In the genomic region with DNA sequence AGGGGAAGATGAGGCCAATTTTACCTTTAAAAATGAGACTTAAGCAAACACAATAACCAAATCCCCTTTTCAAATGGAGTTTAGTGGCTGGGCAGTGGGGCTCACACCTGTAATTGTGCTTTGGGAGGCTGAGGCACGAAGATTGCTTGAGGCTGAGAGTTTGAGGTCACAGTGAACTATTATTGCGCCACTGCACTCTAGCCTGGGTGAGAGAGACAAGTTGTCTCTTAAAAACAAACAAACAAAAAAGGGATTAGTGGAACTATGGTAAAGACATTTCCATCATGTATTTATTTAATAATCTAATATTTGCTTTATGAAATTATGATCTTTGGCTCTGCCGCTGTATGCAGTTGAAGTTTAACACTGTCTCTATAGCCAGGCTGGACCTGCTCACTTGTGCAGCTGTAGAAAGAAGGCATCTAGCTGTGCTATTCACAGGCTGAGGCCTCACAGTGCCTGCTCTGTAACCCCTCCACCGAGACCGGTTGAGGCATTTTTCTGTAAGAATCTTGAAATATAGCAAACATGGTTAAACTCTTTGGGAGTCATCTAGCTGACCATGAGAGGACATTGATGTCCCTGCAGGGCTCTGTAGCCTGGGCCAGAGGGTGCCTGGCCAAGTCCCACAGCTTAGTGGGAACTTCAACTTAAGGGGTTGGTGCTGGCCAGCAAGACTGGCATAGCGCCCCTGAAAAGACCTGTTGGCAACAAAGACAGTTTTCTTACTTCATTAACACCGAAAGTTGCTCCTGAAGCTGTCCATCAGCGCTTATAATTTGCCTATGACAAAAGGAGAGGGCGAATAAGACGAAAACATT, we compare ENCODE assay signal across 15 cellular contexts.
"Had no signal": no experiment of that assay in that cellular context is flagged by ENCODE, and none has a peak within 500 bp of the region (broad histone marks: within the 10 kb centered on the region; RNA-seq: fewer than 3 reads in every experiment).

No MANE protein-coding gene starts in this region.

- H3K36me3 ChIP-seq: adrenal gland, lower lobe of right lung, neutrophil, sigmoid colon had no signal

- H3K36me3 Mint-ChIP-seq: stimulated activated naive B cell treated with anti-CD40 and anti-IgM and Interleukin-4, amounts not matched to agents 10 μg/mL and 1 μg/mL and 100 μg/mL, for 72 hours; WTC11 had no signal

- DNase-seq: activated CD4-positive, alpha-beta T cell treated with anti-CD3 and anti-CD28 coated beads for 48 hours; activated CD8-positive, alpha-beta memory T cell treated with anti-CD3 and anti-CD28 coated beads, Interleukin-2, amount 50 U/mL, for 48 hours; activated CD8-positive, alpha-beta T cell treated with anti-CD3 and anti-CD28 coated beads, Interleukin-2, amount 10 ng/mL, durations not matched to agents 7 days and 5 days; activated naive CD4-positive, alpha-beta T cell treated with Interleukin-2 at 50 U/mL for 16 hours; foreskin keratinocyte; lower lobe of right lung; naive thymus-derived CD8-positive, alpha-beta T cell; sigmoid colon; stimulated activated CD4-positive, alpha-beta T cell treated with anti-CD3 and anti-CD28 coated beads, Interleukin-2, amount 100 ng/mL, for 24 hours; stimulated activated naive B cell treated with anti-CD40 and anti-IgM and Interleukin-4, amounts not matched to agents 10 μg/mL and 1 μg/mL and 100 μg/mL, for 72 hours; substantia nigra; T-helper 1 cell had no signal

- H3K27me3 Mint-ChIP-seq: stimulated activated naive B cell treated with anti-CD40 and anti-IgM and Interleukin-4, amounts not matched to agents 10 μg/mL and 1 μg/mL and 100 μg/mL, for 72 hours had no signal

- H3K4me3 ChIP-seq: lower lobe of right lung, sigmoid colon had no signal

- H3K4me1 ChIP-seq: adrenal gland had no signal

- H3K4me3 Mint-ChIP-seq: activated CD8-positive, alpha-beta T cell treated with anti-CD3 and anti-CD28 coated beads, Interleukin-2, amount 10 ng/mL, durations not matched to agents 7 days and 5 days; naive thymus-derived CD8-positive, alpha-beta T cell; stimulated activated naive B cell treated with anti-CD40 and anti-IgM and Interleukin-4, amounts not matched to agents 10 μg/mL and 1 μg/mL and 100 μg/mL, for 72 hours; WTC11 had no signal

- H3K9me3 ChIP-seq: adrenal gland, lower lobe of right lung, neutrophil, sigmoid colon had no signal

- H3K27me3 ChIP-seq: adrenal gland, neutrophil, sigmoid colon had no signal

- H3K4me1 Mint-ChIP-seq: naive thymus-derived CD8-positive, alpha-beta T cell; stimulated activated naive B cell treated with anti-CD40 and anti-IgM and Interleukin-4, amounts not matched to agents 10 μg/mL and 1 μg/mL and 100 μg/mL, for 72 hours had no signal

- H3K27ac Mint-ChIP-seq: activated CD8-positive, alpha-beta T cell treated with anti-CD3 and anti-CD28 coated beads, Interleukin-2, amount 10 ng/mL, durations not matched to agents 7 days and 5 days; naive thymus-derived CD8-positive, alpha-beta T cell; stimulated activated naive B cell treated with anti-CD40 and anti-IgM and Interleukin-4, amounts not matched to agents 10 μg/mL and 1 μg/mL and 100 μg/mL, for 72 hours had no signal

- H3K27ac ChIP-seq: foreskin keratinocyte, neutrophil, sigmoid colon had no signal
